Comparison of ENCODE assay signal across 1 cellular context in genomic region chr10:24417053-24417452, GRCh38.
TF ChIP-seq lines count a peak whose summit lies in the region.

No MANE protein-coding gene starts in this region.

TF ChIP-seq in SK-N-SH, 30 proteins besides CTCF, POLR2A, EP300 and RAD21 (continued from another document):
- TF ChIP-seq FOSL2 (IDR thresholded peaks at IDR 0.05; ENCODE audit: borderline replicate concordance, low read depth): no peak
- TF ChIP-seq RFX5 (IDR thresholded peaks at IDR 0.05; ENCODE audit: low read length): no peak
- no peak for TF ChIP-seq SIN3A (IDR thresholded peaks at IDR 0.05; ENCODE audit: borderline replicate concordance, low read depth, low read length)
